In genomic region chr2:66377832-66378231, GRCh38 we compare ENCODE assay signal across 35 cellular contexts.
"Had no signal": no experiment of that assay in that cellular context is flagged by ENCODE, and none has a peak within 500 bp of the region (broad histone marks: within the 10 kb centered on the region; RNA-seq: fewer than 3 reads in every experiment).

No MANE protein-coding gene starts in this region.

- H3K36me3 ChIP-seq: MG63 had no signal

- H3K9me3 ChIP-seq: MG63 had no signal

- H3K4me3 ChIP-seq: MG63 had no signal

- DNase-seq: Karpas-422, Kasumi-1, MG63, MM.1S, MV-4-11, NCI-H1048, NCI-H1092, NCI-H1092 treated with DMSO at 0.1 percent for 48 hours, NCI-H1105, NCI-H1105 treated with DMSO at 0.1 percent for 48 hours, NCI-H1417, NCI-H1417 treated with DMSO at 0.1 percent for 48 hours, NCI-H1436, NCI-H1436 treated with DMSO at 0.1 percent for 48 hours, NCI-H146, NCI-H1694, NCI-H1694 treated with DMSO at 0.1 percent for 48 hours, NCI-H187, NCI-H187 treated with DMSO at 0.1 percent for 48 hours, NCI-H1930, NCI-H2029, NCI-H2029 treated with DMSO at 0.1 percent for 48 hours, NCI-H2081, NCI-H2081 treated with DMSO at 0.1 percent for 48 hours, NCI-H2107, NCI-H2171, NCI-H2171 treated with DMSO at 0.1 percent for 48 hours, NCI-H2227 treated with DMSO at 0.1 percent for 48 hours, NCI-H226, NCI-H345, NCI-H446, NCI-H446 treated with DMSO at 0.1 percent for 48 hours, NCI-H510A, NCI-H510A treated with DMSO at 0.1 percent for 48 hours, NCI-H524 had no signal
